ENCODE assay signal across 1 cellular context in the genomic region with DNA sequence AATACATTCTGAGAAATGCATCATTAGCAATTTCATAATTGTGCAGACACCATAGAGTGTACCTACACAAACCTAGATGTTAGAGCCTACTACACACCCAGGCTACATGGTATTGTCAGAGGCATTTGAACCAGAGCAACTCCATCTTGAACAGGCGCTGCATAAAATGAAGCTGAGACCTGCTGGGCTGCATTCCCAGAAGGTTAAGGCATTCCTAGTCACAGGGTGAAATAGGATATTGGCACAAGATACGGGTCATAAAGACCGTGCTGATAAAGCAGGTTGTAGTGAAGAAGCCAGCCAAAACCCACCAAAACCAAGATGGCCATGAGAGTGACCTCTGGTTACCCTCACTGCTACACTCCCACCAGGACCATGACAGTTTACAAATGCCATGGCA.
TF ChIP-seq lines count a peak whose summit lies in the region.

No MANE protein-coding gene starts in this region.

TF ChIP-seq in H1, 55 proteins besides CTCF, POLR2A, EP300 and RAD21 (continued from another document):
- TF ChIP-seq TBP (IDR thresholded peaks at IDR 0.05; ENCODE audit: low read depth, low read length) (no peak), POLR2AphosphoS5 (IDR thresholded peaks at IDR 0.05; ENCODE audit: low read depth, low read length) (no peak)
